ENCODE assay signal across 8 cellular contexts in genomic region chr12:117836999-117837736, GRCh38.
A peak's percentile ranks its signal among the peaks of the same experiment; 100 is the strongest.
DNase-seq lines count a peak whose midpoint lies in the region; ATAC-seq, FAIRE-seq and TF ChIP-seq lines count a peak whose summit lies in the region.

No MANE protein-coding gene starts in this region.

- H3K9me3 Mint-ChIP-seq in Caco-2 (ENCODE audit: unreplicated experiment) = no peaks in the 10 kb centered on the region
- H3K9me3 Mint-ChIP-seq in central memory CD8-positive, alpha-beta T cell = no peaks in the 10 kb centered on the region

- no peak overlapping the region for H3K27ac Mint-ChIP-seq in Caco-2 (ENCODE audit: unreplicated experiment)
- H3K27ac Mint-ChIP-seq in central memory CD8-positive, alpha-beta T cell (ENCODE audit: low read depth) = no peak overlapping the region

- FAIRE-seq in H54 (lab: Jason Lieb, UNC) = no peak

- BruUV-seq in Caco-2 (replicated peaks; lab: Mats Ljungman, UMichigan) = no TSS peak

- H3K4me3 ChIP-seq in Caco-2 (ENCODE audit: low read depth, low read length) = no peak overlapping the region

- no peaks in the 10 kb centered on the region for H3K27me3 ChIP-seq in Caco-2 (replicated peaks; ENCODE audit: control insufficient read depth, insufficient read depth, low read length)

- H3K4me1 Mint-ChIP-seq in Caco-2 (ENCODE audit: low read depth, unreplicated experiment) = no peaks in the 10 kb centered on the region
- peaks cover 10% of the 10 kb centered on the region for H3K4me1 Mint-ChIP-seq in central memory CD8-positive, alpha-beta T cell

- no peaks in the 10 kb centered on the region for H3K4me1 ChIP-seq in Caco-2

- H3K36me3 ChIP-seq in Caco-2 (ENCODE audit: control insufficient read depth, insufficient read depth, low read length) = no peaks in the 10 kb centered on the region

- POLR2A ChIA-PET in Caco-2 (lab: Charles Lee) = no interaction called here

- DNase-seq in Caco-2 (peak; percentile 61 to 78), H54 (ENCODE audit: insufficient read length, low spot score) (peak; percentile 51), NCI-H2107 treated with DMSO at 0.1 percent for 48 hours (lab: John Stamatoyannopoulos, UW; ENCODE audit: unreplicated experiment) (peak; percentile 73), kidney glomerular epithelial cell (lab: John Stamatoyannopoulos, UW) (peak; percentile 58)
- peak; percentile 56 for DNase-seq in activated CD4-positive, alpha-beta T cell treated with anti-CD3 and anti-CD28 coated beads for 1 hour
- DNase-seq in central memory CD8-positive, alpha-beta T cell (ENCODE audit: low spot score in 2 of 2) = peak; percentile 45 to 61
- DNase-seq in stimulated activated CD4-positive, alpha-beta T cell treated with anti-CD3 and anti-CD28 coated beads, Interleukin-1b, Interleukin-23, amount 100 ng/mL, for 48 hours = peak; percentile 78

- peaks cover 5% of the 10 kb centered on the region for H3K27me3 Mint-ChIP-seq in Caco-2 (ENCODE audit: insufficient read depth, unreplicated experiment)
- H3K27me3 Mint-ChIP-seq in central memory CD8-positive, alpha-beta T cell = peaks cover 41% of the 10 kb centered on the region

- no peaks in the 10 kb centered on the region for H3K9me3 ChIP-seq in Caco-2

- intact Hi-C loops in Caco-2 (cut with micrococcal nuclease; ENCODE audit: unreplicated experiment) = loop anchor here (1.0 to 5.0 kb wide), 4 partner anchors 166 to 625 kb away; no protein-coding TSS in a partner anchor

- CTCF ChIA-PET in Caco-2 (lab: Charles Lee) = interaction anchor here (0.5 to 3.6 kb wide), 12 partner anchors 13 to 1895 kb away, joined by 3 to 27 read pairs (median 3); partner anchors contain the start of gene WSB2

- no peak for TF ChIP-seq POLR2A in H54 (IDR thresholded peaks at IDR 0.05; ENCODE audit: low read depth, low read length)

- no peaks in the 10 kb centered on the region for H3K36me3 Mint-ChIP-seq in Caco-2 (ENCODE audit: insufficient read depth, unreplicated experiment)
- no peaks in the 10 kb centered on the region for H3K36me3 Mint-ChIP-seq in central memory CD8-positive, alpha-beta T cell (ENCODE audit: insufficient read depth)

- peak; percentile 40 for ATAC-seq in central memory CD8-positive, alpha-beta T cell (replicated peaks; ENCODE audit: extremely low read depth, poor library complexity, severe bottlenecking)
- ATAC-seq in GM18867 (IDR thresholded peaks at IDR 0.05; ENCODE audit: unreplicated experiment) = no peak

- H3K4me3 Mint-ChIP-seq in Caco-2 (ENCODE audit: unreplicated experiment) = no peak overlapping the region
- no peak overlapping the region for H3K4me3 Mint-ChIP-seq in central memory CD8-positive, alpha-beta T cell

- peak; percentile 95 to 96 for TF ChIP-seq CTCF in Caco-2 (IDR thresholded peaks at IDR 0.05; ENCODE audit: insufficient read depth in 1 of 2, low read depth in 1 of 2, low read length in 1 of 2, severe bottlenecking in 1 of 2, unreplicated experiment in 1 of 2)
